Comparison of ENCODE assay signal across 8 cellular contexts in the genomic region with DNA sequence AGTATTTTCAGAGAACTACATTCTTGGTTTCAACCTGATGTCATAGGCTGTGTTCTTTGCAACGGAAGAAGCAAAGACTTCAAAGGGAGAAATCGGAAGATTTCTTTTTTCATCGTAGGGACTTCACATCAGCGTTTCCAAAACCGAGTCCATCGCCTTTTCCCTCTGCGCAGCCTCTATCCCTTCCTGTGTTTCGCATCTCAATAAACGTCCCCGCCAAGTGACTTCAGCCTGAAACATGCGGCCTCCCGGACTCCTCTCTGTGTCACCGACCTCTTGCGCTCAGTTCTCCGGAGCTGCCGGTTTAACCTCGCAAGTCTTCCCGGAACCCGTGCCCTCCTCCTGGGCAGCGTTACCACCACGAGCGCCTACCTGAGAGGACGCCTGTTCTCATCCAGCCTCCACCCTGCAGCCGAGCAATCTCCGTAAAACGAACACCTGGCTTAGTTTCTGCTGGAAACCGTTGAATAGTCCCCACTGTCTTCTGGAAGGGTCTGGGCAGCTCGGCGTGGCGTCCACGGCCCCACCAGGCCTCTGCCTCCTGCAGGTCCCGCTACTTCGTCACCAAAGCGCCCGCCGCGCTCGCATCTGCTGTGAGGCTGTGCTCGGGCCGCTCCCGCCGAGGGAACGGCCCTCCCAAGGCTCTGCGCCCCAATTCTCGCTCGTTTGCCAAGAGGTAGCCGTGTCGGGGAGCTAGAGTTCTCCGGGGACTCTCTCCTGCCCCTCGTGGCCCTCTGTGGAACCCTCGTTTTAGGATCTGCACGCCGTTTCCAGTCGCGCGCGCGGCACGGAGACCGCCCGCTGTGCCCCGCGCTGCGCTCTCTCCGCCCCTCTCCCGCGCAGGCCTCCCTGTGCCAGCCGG. TPM values are rescaled to one million over a fixed set of nuclear protein-coding genes. Genes with fewer than 3 reads are reported as not detected.
DNase-seq lines count a peak whose midpoint lies in the region; ATAC-seq and TF ChIP-seq lines count a peak whose summit lies in the region.

Gene GLB1L3, plus strand, starts transcription at position 846 of the 862 bp plus-strand sequence. CDS start 362 bp downstream, outside the sequence.

- DNase-seq in ELF-1 (ENCODE audit: low read depth, low spot score) (peak; percentile 51), HFF-Myc (ENCODE audit: extremely low read depth, low read depth) (no peak), NCI-H69 (lab: John Stamatoyannopoulos, UW) (peak; percentile 89), activated gamma-delta T cell treated with Interleukin-2 at 50 U/mL for 16 hours (peak; percentile 72), Right ventricle myocardium superior (peak; percentile 46), progenitor cell of endocrine pancreas (ENCODE audit: low spot score, unreplicated experiment) (peak; percentile 22), ureter (ENCODE audit: low spot score) (peak; percentile 46), NCI-H2029 (lab: John Stamatoyannopoulos, UW) (no peak)

- peaks cover 87% of the 10 kb centered on the region for H3K27me3 Mint-ChIP-seq in progenitor cell of endocrine pancreas

- intact Hi-C loops in Right ventricle myocardium superior (cut with DNase I): no loop called here

- H3K4me3 Mint-ChIP-seq in progenitor cell of endocrine pancreas (ENCODE audit: low read depth): peak within 1 kb of the TSS; percentile 63

- no peaks in the 10 kb centered on the region for H3K9me3 Mint-ChIP-seq in progenitor cell of endocrine pancreas (ENCODE audit: low read depth)

- no peak within 1 kb of the TSS for H3K4me3 ChIP-seq in HFF-Myc (replicated peaks; ENCODE audit: low read depth, low read length)

- ATAC-seq in Right ventricle myocardium superior (ENCODE audit: poor library complexity): peak; percentile 61

- H3K27ac Mint-ChIP-seq in progenitor cell of endocrine pancreas: peak within 1 kb of the TSS; percentile 80

- no peaks in the 10 kb centered on the region for H3K36me3 Mint-ChIP-seq in progenitor cell of endocrine pancreas (ENCODE audit: insufficient read depth)

- peaks cover 4% of the 10 kb centered on the region for H3K4me1 Mint-ChIP-seq in progenitor cell of endocrine pancreas (ENCODE audit: low read depth)

- TF ChIP-seq CTCF in HFF-Myc (IDR thresholded peaks at IDR 0.05; ENCODE audit: low read depth, low read length, missing control alignments) (peak; percentile 25), progenitor cell of endocrine pancreas (IDR thresholded peaks at IDR 0.05; ENCODE audit: unreplicated experiment) (peak; percentile 43)

RNA-seq across cellular contexts. Expression of gene GLB1L3, which starts in this region (rescaled TPM):
- total RNA-seq in Right ventricle myocardium superior (not detected), progenitor cell of endocrine pancreas (not detected in 2 replicates), ureter (not detected)

Comparison
In these comparisons a context has a peak if more than half of its experiments do, and no peak if none do; other contexts are left out.
1. Peak in DNase-seq and ATAC-seq in Right ventricle myocardium superior; RNA of the gene not detected or under 1 TPM.
2. Peak in DNase-seq in progenitor cell of endocrine pancreas; RNA of the gene not detected or under 1 TPM.
3. Peak in DNase-seq in ureter; RNA of the gene not detected or under 1 TPM.
4. DNase-seq: peak in ELF-1 (single experiment), NCI-H69 (single experiment) and activated gamma-delta T cell treated with Interleukin-2 at 50 U/mL for 16 hours (single experiment); none in HFF-Myc (single experiment) and NCI-H2029 (single experiment).